ENCODE assay signal across 9 cellular contexts in the genomic region with DNA sequence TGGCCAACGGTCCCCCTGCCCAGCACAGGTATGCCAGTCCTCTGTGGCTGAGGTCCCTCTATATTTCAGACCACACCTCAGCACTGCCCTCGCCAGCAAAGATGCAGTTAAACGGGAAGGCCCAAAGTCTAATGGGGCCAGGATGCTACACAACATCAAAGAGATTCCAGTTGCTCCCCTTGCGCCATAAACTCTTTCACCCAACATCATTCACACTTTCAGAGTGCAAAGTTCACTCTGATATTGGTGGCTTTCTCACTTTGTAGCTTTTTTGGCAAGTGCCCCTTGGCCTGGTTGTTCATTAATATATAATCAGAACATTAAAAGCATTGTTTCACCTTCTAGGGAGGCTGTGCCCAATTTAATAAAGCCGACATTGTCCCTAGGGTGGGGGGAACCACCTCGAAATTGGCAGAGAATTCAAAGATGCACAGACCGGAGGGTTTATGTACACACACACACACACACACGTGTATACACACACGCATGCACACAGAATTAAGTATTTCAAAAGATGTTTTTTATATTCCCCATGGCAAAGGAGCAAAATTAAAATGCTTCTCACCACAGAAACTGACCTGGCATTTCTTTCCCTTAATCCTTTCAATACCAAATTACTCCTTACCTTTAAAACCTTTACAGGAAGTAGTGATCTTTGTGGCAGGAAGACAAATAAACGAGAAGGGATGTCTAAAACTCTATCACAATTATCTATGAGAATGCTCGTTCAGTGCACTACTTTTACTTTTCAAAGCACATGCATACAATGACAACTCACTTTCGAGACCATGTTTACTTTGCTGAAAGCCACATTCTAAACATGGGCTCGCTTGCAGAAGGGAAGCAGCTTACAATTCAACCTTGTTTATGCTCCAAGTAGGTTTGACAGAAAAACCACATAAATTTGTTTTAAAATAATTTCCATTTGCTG. TPM values are rescaled to one million over a fixed set of nuclear protein-coding genes. Genes with fewer than 3 reads are reported as not detected.
A peak's percentile ranks its signal among the peaks of the same experiment; 100 is the strongest.
DNase-seq lines count a peak whose midpoint lies in the region; ATAC-seq and TF ChIP-seq lines count a peak whose summit lies in the region.
"Had no signal": no experiment of that assay in that cellular context is flagged by ENCODE, and none has a peak within 500 bp of the region (broad histone marks: within the 10 kb centered on the region; RNA-seq: fewer than 3 reads in every experiment).

No MANE protein-coding gene starts in this region.

- H3K4me1 ChIP-seq in lower lobe of right lung (peaks cover 88% of the 10 kb centered on the region), A673 (ENCODE audit: insufficient read depth, low read length, poor library complexity, severe bottlenecking) (peaks cover 3% of the 10 kb centered on the region)

- ATAC-seq in stimulated activated naive CD8-positive, alpha-beta T cell treated with anti-CD3 and anti-CD28 coated beads, Interleukin-15, Interleukin-2, amounts not matched to agents 100 U/mL and 50 U/mL, for 24 hours, result no peak
- ATAC-seq in activated B cell treated with CpG ODN at 0.5 μM for 24 hours (ENCODE audit: low read depth) (no peak), lower lobe of right lung (no peak)

- H3K36me3 Mint-ChIP-seq in stimulated activated naive CD8-positive, alpha-beta T cell treated with anti-CD3 and anti-CD28 coated beads, Interleukin-15, Interleukin-2, amounts not matched to agents 100 ng/mL and 50 ng/mL, for 24 hours (ENCODE audit: low read depth), result peaks cover 22% of the 10 kb centered on the region
- H3K36me3 Mint-ChIP-seq in activated B cell treated with CpG ODN at 0.5 μM for 24 hours (ENCODE audit: low read depth), result no peaks in the 10 kb centered on the region

- TF ChIP-seq CTCF in activated B cell treated with CpG ODN at 0.5 μM for 24 hours (IDR thresholded peaks at IDR 0.05) (no peak), lower lobe of right lung (IDR thresholded peaks at IDR 0.05) (no peak), A673 (conservative IDR thresholded peaks at IDR 0.05; ENCODE audit: low read depth, low read length) (no peak)

- H3K4me3 Mint-ChIP-seq in stimulated activated naive CD8-positive, alpha-beta T cell treated with anti-CD3 and anti-CD28 coated beads, Interleukin-15, Interleukin-2, amounts not matched to agents 100 ng/mL and 50 ng/mL, for 24 hours, result peak overlapping the region; percentile 68
- H3K4me3 Mint-ChIP-seq in activated B cell treated with CpG ODN at 0.5 μM for 24 hours, result peak overlapping the region; percentile 49

- intact Hi-C loops in activated B cell treated with CpG ODN at 0.5 μM for 24 hours (cut with micrococcal nuclease) (loop anchor here (2.0 kb wide), 1 partner anchor 13 kb away; no protein-coding TSS in a partner anchor), lower lobe of right lung (cut with DNase I) (no loop called here), A673 (cut with micrococcal nuclease; ENCODE audit: unreplicated experiment) (no loop called here)

- no TSS peak for BruUV-seq in A673 (replicated peaks; lab: Mats Ljungman, UMichigan)

- H3K27ac Mint-ChIP-seq in stimulated activated naive CD8-positive, alpha-beta T cell treated with anti-CD3 and anti-CD28 coated beads, Interleukin-15, Interleukin-2, amounts not matched to agents 100 ng/mL and 50 ng/mL, for 24 hours, result peak overlapping the region; percentile 88
- peak overlapping the region; percentile 51 for H3K27ac Mint-ChIP-seq in activated B cell treated with CpG ODN at 0.5 μM for 24 hours

- CTCF ChIA-PET in activated B cell treated with CpG ODN at 0.5 μM for 24 hours (lab: Charles Lee), result interaction anchor here (0.6 to 1.6 kb wide), 4 partner anchors 9 to 107 kb away, joined by 3 to 7 read pairs (median 4); no protein-coding TSS in a partner anchor
- CTCF ChIA-PET in A673 (lab: Charles Lee), result no interaction called here

- no peak for DNase-seq in stimulated activated naive CD8-positive, alpha-beta T cell treated with anti-CD3 and anti-CD28 coated beads, Interleukin-15, Interleukin-2, amounts not matched to agents 100 U/mL and 50 U/mL, for 24 hours
- no peak for DNase-seq in activated B cell treated with CpG ODN at 0.5 μM for 24 hours
- DNase-seq in lower lobe of right lung, result no peak
- no peak for DNase-seq in NCI-H146 treated with DMSO at 0.1 percent for 48 hours (lab: John Stamatoyannopoulos, UW; ENCODE audit: unreplicated experiment)
- no peak for DNase-seq in ureter (ENCODE audit: low spot score)
- DNase-seq in HCEC 1CT, result no peak
- no peak for DNase-seq in A673 (ENCODE audit: low spot score)
- DNase-seq: DMS 273 treated with DMSO at 0.1 percent for 48 hours had no signal

- POLR2A ChIA-PET in activated B cell treated with CpG ODN at 0.5 μM for 24 hours (lab: Charles Lee), result interaction anchor here (1.1 to 1.9 kb wide), 2 partner anchors 10 to 12 kb away, joined by 6 to 8 read pairs; no protein-coding TSS in a partner anchor
- POLR2A ChIA-PET in A673 (lab: Charles Lee; ENCODE audit: low non-redundant PET), result no interaction called here

- H3K4me1 Mint-ChIP-seq in stimulated activated naive CD8-positive, alpha-beta T cell treated with anti-CD3 and anti-CD28 coated beads, Interleukin-15, Interleukin-2, amounts not matched to agents 100 ng/mL and 50 ng/mL, for 24 hours (ENCODE audit: low read depth), result peaks cover 85% of the 10 kb centered on the region
- H3K4me1 Mint-ChIP-seq in activated B cell treated with CpG ODN at 0.5 μM for 24 hours, result peaks cover 45% of the 10 kb centered on the region

- H3K27me3 Mint-ChIP-seq in stimulated activated naive CD8-positive, alpha-beta T cell treated with anti-CD3 and anti-CD28 coated beads, Interleukin-15, Interleukin-2, amounts not matched to agents 100 ng/mL and 50 ng/mL, for 24 hours, result peaks cover 3% of the 10 kb centered on the region
- peaks cover 2% of the 10 kb centered on the region for H3K27me3 Mint-ChIP-seq in activated B cell treated with CpG ODN at 0.5 μM for 24 hours

- H3K27me3 ChIP-seq in lower lobe of right lung (ENCODE audit: low read depth) (no peaks in the 10 kb centered on the region), A673 (replicated peaks; ENCODE audit: insufficient read depth, low read depth, low read length, poor library complexity) (no peaks in the 10 kb centered on the region)

- H3K36me3 ChIP-seq in lower lobe of right lung, result no peaks in the 10 kb centered on the region
- no peaks in the 10 kb centered on the region for H3K36me3 ChIP-seq in A673 (ENCODE audit: insufficient read depth, low read length, poor library complexity, severe bottlenecking)

- H3K9me3 Mint-ChIP-seq in stimulated activated naive CD8-positive, alpha-beta T cell treated with anti-CD3 and anti-CD28 coated beads, Interleukin-15, Interleukin-2, amounts not matched to agents 100 ng/mL and 50 ng/mL, for 24 hours, result peaks cover 7% of the 10 kb centered on the region
- H3K9me3 Mint-ChIP-seq in activated B cell treated with CpG ODN at 0.5 μM for 24 hours, result peaks cover 4% of the 10 kb centered on the region

- H3K27ac ChIP-seq in lower lobe of right lung, result peak overlapping the region; percentile 21
- no peak overlapping the region for H3K27ac ChIP-seq in A673 (ENCODE audit: low read depth, low read length, poor library complexity, severe bottlenecking)

- no peak overlapping the region for H3K4me3 ChIP-seq in lower lobe of right lung
- no peak overlapping the region for H3K4me3 ChIP-seq in A673 (ENCODE audit: low read depth, low read length, poor library complexity, severe bottlenecking)

- H3K9me3 ChIP-seq in lower lobe of right lung (no peaks in the 10 kb centered on the region), A673 (ENCODE audit: low read depth, low read length, poor library complexity, severe bottlenecking) (no peaks in the 10 kb centered on the region)

RNA-seq across cellular contexts. Expression of a gene that starts 19.5 kb away (rescaled TPM):
- total RNA-seq in activated B cell treated with CpG ODN at 0.5 μM for 24 hours, result 9.4 and 9.7 TPM in 2 replicates
- total RNA-seq in lower lobe of right lung, result 54.2 TPM
- 15.8 TPM for total RNA-seq in ureter
- total RNA-seq in A673 (2021), result 24.1 and 24.9 TPM in 2 replicates
